In genomic region chr1:167489581-167490340, GRCh38 we compare ENCODE assay signal across 12 cellular contexts. TPM values are rescaled to one million over a fixed set of nuclear protein-coding genes. Genes with fewer than 3 reads are reported as not detected.
A peak's percentile ranks its signal among the peaks of the same experiment; 100 is the strongest.
DNase-seq lines count a peak whose midpoint lies in the region; ATAC-seq and TF ChIP-seq lines count a peak whose summit lies in the region.
"Had no signal": no experiment of that assay in that cellular context is flagged by ENCODE, and none has a peak within 500 bp of the region (broad histone marks: within the 10 kb centered on the region; RNA-seq: fewer than 3 reads in every experiment).

No MANE protein-coding gene starts in this region.

- intact Hi-C loops in activated CD4-positive, alpha-beta T cell treated with anti-CD3 and anti-CD28 coated beads for 36 hours (cut with DNase I, micrococcal nuclease): no loop called here

- peak; percentile 63 for ATAC-seq in activated CD4-positive, alpha-beta T cell treated with anti-CD3 and anti-CD28 coated beads for 36 hours
- ATAC-seq in GM18867 (IDR thresholded peaks at IDR 0.05; ENCODE audit: unreplicated experiment): no peak

- peaks cover 53% of the 10 kb centered on the region for H3K36me3 Mint-ChIP-seq in activated CD4-positive, alpha-beta T cell treated with anti-CD3 and anti-CD28 coated beads for 36 hours (ENCODE audit: low read depth)
- H3K36me3 Mint-ChIP-seq in glutamatergic neuron (ENCODE audit: unreplicated experiment): no peaks in the 10 kb centered on the region

- CTCF ChIA-PET in activated CD4-positive, alpha-beta T cell treated with anti-CD3 and anti-CD28 coated beads for 36 hours (lab: Charles Lee): interaction anchor here (0.7 to 3.0 kb wide), 8 partner anchors 10 to 51 kb away, joined by 3 to 12 read pairs (median 6); no protein-coding TSS in a partner anchor

- peaks cover 96% of the 10 kb centered on the region for H3K4me1 Mint-ChIP-seq in activated CD4-positive, alpha-beta T cell treated with anti-CD3 and anti-CD28 coated beads for 36 hours
- H3K4me1 Mint-ChIP-seq in glutamatergic neuron (ENCODE audit: low read depth, unreplicated experiment): peaks cover 17% of the 10 kb centered on the region

- peak; percentile 81 for DNase-seq in activated CD4-positive, alpha-beta T cell treated with anti-CD3 and anti-CD28 coated beads for 36 hours
- no peak for DNase-seq in activated CD4-positive, alpha-beta T cell treated with anti-CD3 and anti-CD28 coated beads for 1 hour
- DNase-seq in activated CD8-positive, alpha-beta memory T cell treated with anti-CD3 and anti-CD28 coated beads, Interleukin-2, amount 50 U/mL, for 4 hours: peak; percentile 62
- no peak for DNase-seq in glutamatergic neuron
- DNase-seq in stimulated activated naive CD4-positive, alpha-beta T cell treated with Interleukin-2 at 50 U/mL for 16 hours (lab: John Stamatoyannopoulos, UW): peak; percentile 50
- DNase-seq in NCI-H1092 (lab: John Stamatoyannopoulos, UW): no peak
- DNase-seq in HT-29 (ENCODE audit: low spot score): no peak
- DNase-seq: GDM1, HFFc6, PC-9, thyroid gland had no signal

- peak overlapping the region; percentile 96 for H3K27ac Mint-ChIP-seq in activated CD4-positive, alpha-beta T cell treated with anti-CD3 and anti-CD28 coated beads for 36 hours
- H3K27ac Mint-ChIP-seq in glutamatergic neuron (ENCODE audit: unreplicated experiment): peak overlapping the region; percentile 23
- H3K27ac Mint-ChIP-seq: HFFc6 had no signal

- no peak for TF ChIP-seq CTCF in glutamatergic neuron (IDR thresholded peaks at IDR 0.05; ENCODE audit: partially characterized antibody, unreplicated experiment)

- H3K27me3 Mint-ChIP-seq in activated CD4-positive, alpha-beta T cell treated with anti-CD3 and anti-CD28 coated beads for 36 hours: no peaks in the 10 kb centered on the region
- H3K27me3 Mint-ChIP-seq in glutamatergic neuron (ENCODE audit: unreplicated experiment): peaks cover 6% of the 10 kb centered on the region

- H3K9me3 Mint-ChIP-seq in activated CD4-positive, alpha-beta T cell treated with anti-CD3 and anti-CD28 coated beads for 36 hours (ENCODE audit: low read depth): no peaks in the 10 kb centered on the region
- peaks cover 3% of the 10 kb centered on the region for H3K9me3 Mint-ChIP-seq in glutamatergic neuron (ENCODE audit: unreplicated experiment)
- H3K9me3 Mint-ChIP-seq: HFFc6 had no signal

- POLR2A ChIA-PET in activated CD4-positive, alpha-beta T cell treated with anti-CD3 and anti-CD28 coated beads for 36 hours (lab: Charles Lee): interaction anchor here (1.0 to 1.8 kb wide), 3 partner anchors 10 to 42 kb away, joined by 3 to 4 read pairs (median 4); no protein-coding TSS in a partner anchor

- peak overlapping the region; percentile 62 for H3K4me3 Mint-ChIP-seq in activated CD4-positive, alpha-beta T cell treated with anti-CD3 and anti-CD28 coated beads for 36 hours
- H3K4me3 Mint-ChIP-seq in glutamatergic neuron (ENCODE audit: unreplicated experiment): no peak overlapping the region
- H3K4me3 Mint-ChIP-seq: HFFc6 had no signal

RNA-seq across cellular contexts. Expression of gene CD247, which starts 28.6 kb away (rescaled TPM):
- total RNA-seq in activated CD4-positive, alpha-beta T cell treated with anti-CD3 and anti-CD28 coated beads for 36 hours: 100 to 1,000 TPM; 149 TPM
- not detected for total RNA-seq in glutamatergic neuron (ENCODE audit: unreplicated experiment)
- not detected in 2 replicates for total RNA-seq in HT-29 (2014; rRNA removed; shearing (Covaris generic))
- total RNA-seq: HFFc6, PC-9 had no signal

Comparison
In these comparisons a context has a peak if more than half of its experiments do, and no peak if none do; other contexts are left out.
1. DNase-seq: peak in activated CD4-positive, alpha-beta T cell treated with anti-CD3 and anti-CD28 coated beads for 36 hours (single experiment), activated CD8-positive, alpha-beta memory T cell treated with anti-CD3 and anti-CD28 coated beads, Interleukin-2, amount 50 U/mL, for 4 hours (single experiment) and stimulated activated naive CD4-positive, alpha-beta T cell treated with Interleukin-2 at 50 U/mL for 16 hours (single experiment); none in activated CD4-positive, alpha-beta T cell treated with anti-CD3 and anti-CD28 coated beads for 1 hour (single experiment), glutamatergic neuron (single experiment), NCI-H1092 (single experiment) and HT-29 (single experiment).
2. RNA of gene CD247, which starts 28.6 kb away (total RNA-seq): 149 TPM in activated CD4-positive, alpha-beta T cell treated with anti-CD3 and anti-CD28 coated beads for 36 hours; not detected in glutamatergic neuron (single experiment) and not detected in HT-29; every median in the first group is over 100 times any median in the second.